In the genomic region with DNA sequence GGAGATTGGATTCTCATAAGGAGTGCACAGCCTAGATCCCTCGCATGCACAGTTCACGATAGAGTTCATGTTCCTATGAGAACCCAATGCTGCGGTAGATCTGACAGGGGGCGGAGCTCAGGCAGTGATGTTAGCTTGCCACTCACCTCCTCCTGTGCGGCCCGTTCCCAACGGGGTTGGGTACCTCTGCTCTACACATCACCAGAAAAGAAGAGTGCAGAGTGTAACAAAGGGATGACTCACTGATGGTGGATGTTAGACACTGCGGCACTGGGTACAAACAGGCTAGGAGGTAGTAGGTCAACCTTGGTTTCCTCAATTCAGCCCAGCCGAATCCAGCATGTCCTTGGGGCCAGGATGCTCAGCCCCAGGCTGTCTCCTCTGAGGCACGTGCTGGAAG, we compare ENCODE assay signal across 1 cellular context.
TF ChIP-seq lines count a peak whose summit lies in the region.

No MANE protein-coding gene starts in this region.

TF ChIP-seq in H1, 55 proteins besides CTCF, POLR2A, EP300 and RAD21:
- TF ChIP-seq TAF1 (IDR thresholded peaks at IDR 0.05; ENCODE audit: low read depth, low read length) (no peak), SIRT6 (IDR thresholded peaks at IDR 0.05; ENCODE audit: low read length) (no peak)
- TF ChIP-seq, protein P1, sequence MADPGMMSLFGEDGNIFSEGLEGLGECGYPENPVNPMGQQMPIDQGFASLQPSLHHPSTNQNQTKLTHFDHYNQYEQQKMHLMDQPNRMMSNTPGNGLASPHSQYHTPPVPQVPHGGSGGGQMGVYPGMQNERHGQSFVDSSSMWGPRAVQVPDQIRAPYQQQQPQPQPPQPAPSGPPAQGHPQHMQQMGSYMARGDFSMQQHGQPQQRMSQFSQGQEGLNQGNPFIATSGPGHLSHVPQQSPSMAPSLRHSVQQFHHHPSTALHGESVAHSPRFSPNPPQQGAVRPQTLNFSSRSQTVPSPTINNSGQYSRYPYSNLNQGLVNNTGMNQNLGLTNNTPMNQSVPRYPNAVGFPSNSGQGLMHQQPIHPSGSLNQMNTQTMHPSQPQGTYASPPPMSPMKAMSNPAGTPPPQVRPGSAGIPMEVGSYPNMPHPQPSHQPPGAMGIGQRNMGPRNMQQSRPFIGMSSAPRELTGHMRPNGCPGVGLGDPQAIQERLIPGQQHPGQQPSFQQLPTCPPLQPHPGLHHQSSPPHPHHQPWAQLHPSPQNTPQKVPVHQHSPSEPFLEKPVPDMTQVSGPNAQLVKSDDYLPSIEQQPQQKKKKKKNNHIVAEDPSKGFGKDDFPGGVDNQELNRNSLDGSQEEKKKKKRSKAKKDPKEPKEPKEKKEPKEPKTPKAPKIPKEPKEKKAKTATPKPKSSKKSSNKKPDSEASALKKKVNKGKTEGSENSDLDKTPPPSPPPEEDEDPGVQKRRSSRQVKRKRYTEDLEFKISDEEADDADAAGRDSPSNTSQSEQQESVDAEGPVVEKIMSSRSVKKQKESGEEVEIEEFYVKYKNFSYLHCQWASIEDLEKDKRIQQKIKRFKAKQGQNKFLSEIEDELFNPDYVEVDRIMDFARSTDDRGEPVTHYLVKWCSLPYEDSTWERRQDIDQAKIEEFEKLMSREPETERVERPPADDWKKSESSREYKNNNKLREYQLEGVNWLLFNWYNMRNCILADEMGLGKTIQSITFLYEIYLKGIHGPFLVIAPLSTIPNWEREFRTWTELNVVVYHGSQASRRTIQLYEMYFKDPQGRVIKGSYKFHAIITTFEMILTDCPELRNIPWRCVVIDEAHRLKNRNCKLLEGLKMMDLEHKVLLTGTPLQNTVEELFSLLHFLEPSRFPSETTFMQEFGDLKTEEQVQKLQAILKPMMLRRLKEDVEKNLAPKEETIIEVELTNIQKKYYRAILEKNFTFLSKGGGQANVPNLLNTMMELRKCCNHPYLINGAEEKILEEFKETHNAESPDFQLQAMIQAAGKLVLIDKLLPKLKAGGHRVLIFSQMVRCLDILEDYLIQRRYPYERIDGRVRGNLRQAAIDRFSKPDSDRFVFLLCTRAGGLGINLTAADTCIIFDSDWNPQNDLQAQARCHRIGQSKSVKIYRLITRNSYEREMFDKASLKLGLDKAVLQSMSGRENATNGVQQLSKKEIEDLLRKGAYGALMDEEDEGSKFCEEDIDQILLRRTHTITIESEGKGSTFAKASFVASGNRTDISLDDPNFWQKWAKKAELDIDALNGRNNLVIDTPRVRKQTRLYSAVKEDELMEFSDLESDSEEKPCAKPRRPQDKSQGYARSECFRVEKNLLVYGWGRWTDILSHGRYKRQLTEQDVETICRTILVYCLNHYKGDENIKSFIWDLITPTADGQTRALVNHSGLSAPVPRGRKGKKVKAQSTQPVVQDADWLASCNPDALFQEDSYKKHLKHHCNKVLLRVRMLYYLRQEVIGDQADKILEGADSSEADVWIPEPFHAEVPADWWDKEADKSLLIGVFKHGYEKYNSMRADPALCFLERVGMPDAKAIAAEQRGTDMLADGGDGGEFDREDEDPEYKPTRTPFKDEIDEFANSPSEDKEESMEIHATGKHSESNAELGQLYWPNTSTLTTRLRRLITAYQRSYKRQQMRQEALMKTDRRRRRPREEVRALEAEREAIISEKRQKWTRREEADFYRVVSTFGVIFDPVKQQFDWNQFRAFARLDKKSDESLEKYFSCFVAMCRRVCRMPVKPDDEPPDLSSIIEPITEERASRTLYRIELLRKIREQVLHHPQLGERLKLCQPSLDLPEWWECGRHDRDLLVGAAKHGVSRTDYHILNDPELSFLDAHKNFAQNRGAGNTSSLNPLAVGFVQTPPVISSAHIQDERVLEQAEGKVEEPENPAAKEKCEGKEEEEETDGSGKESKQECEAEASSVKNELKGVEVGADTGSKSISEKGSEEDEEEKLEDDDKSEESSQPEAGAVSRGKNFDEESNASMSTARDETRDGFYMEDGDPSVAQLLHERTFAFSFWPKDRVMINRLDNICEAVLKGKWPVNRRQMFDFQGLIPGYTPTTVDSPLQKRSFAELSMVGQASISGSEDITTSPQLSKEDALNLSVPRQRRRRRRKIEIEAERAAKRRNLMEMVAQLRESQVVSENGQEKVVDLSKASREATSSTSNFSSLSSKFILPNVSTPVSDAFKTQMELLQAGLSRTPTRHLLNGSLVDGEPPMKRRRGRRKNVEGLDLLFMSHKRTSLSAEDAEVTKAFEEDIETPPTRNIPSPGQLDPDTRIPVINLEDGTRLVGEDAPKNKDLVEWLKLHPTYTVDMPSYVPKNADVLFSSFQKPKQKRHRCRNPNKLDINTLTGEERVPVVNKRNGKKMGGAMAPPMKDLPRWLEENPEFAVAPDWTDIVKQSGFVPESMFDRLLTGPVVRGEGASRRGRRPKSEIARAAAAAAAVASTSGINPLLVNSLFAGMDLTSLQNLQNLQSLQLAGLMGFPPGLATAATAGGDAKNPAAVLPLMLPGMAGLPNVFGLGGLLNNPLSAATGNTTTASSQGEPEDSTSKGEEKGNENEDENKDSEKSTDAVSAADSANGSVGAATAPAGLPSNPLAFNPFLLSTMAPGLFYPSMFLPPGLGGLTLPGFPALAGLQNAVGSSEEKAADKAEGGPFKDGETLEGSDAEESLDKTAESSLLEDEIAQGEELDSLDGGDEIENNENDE (IDR thresholded peaks at IDR 0.05; ENCODE audit: insufficient replicate concordance, low read length) = no peak
